20 cellular contexts compared by ENCODE assay signal in the genomic region with DNA sequence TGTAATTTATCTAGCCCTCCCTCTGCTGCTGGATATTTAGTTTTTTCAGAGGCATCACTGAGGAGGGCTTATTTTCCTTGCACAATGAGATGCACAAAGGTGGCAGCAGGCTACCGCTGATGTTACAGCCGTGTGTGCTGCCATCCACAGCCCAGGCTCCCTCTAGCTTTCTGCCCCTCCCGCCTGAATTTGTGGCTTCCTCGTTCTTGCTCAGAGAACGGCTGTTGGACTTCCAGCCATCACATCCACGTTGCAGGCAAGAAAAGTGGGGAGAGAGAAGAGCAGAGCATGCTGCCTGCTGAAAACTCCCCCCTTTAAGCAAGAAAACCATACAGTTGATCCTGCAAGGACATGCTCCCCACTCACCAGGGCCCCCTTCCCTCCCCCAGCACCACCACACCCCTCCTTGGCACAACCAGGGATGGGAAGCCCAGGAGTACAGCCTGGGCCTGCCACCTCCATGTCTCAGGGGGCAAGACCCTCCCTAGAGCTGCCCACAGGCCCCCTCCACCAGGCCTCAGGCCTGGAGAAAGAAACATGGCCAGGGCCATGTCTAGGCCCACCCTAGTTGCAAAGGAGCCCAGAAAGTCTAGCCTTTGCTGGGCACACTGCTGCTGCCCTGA.
DNase-seq lines count a peak whose midpoint lies in the region; ATAC-seq, FAIRE-seq and TF ChIP-seq lines count a peak whose summit lies in the region.
"Had no signal": no experiment of that assay in that cellular context is flagged by ENCODE, and none has a peak within 500 bp of the region (broad histone marks: within the 10 kb centered on the region; RNA-seq: fewer than 3 reads in every experiment).

No MANE protein-coding gene starts in this region.

- no peak for ATAC-seq in right cardiac atrium
- no peak for ATAC-seq in HG02610 (IDR thresholded peaks at IDR 0.05; ENCODE audit: unreplicated experiment)
- no peak for ATAC-seq in GM19351 (IDR thresholded peaks at IDR 0.05; ENCODE audit: unreplicated experiment)
- ATAC-seq: left colon had no signal

- no peaks in the 10 kb centered on the region for H3K4me1 ChIP-seq in right cardiac atrium (ENCODE audit: control insufficient read depth, insufficient read depth, low read length)
- H3K4me1 ChIP-seq in left ventricle myocardium inferior = peaks cover 12% of the 10 kb centered on the region
- peaks cover 24% of the 10 kb centered on the region for H3K4me1 ChIP-seq in keratinocyte (ENCODE audit: control insufficient read depth, extremely low read depth, insufficient read depth, low read length)
- H3K4me1 ChIP-seq: breast epithelium, prostate gland had no signal

- no peak overlapping the region for H3K4me2 ChIP-seq in keratinocyte (ENCODE audit: control insufficient read depth, extremely low read depth, insufficient read depth, low read depth, low read length)

- no peak overlapping the region for H2AFZ ChIP-seq in keratinocyte (ENCODE audit: control insufficient read depth, low read length)

- H3K4me3 ChIP-seq in right cardiac atrium (ENCODE audit: low read length) (no peak overlapping the region), left ventricle myocardium inferior (no peak overlapping the region), keratinocyte (ENCODE audit: control insufficient read depth in 2 of 3, extremely low read depth in 1 of 3, insufficient read depth in 2 of 3, low read depth in 1 of 3, low read length in 3 of 3) (no peak overlapping the region)
- H3K4me3 ChIP-seq: breast epithelium, esophagus squamous epithelium, prostate gland, vagina had no signal

- H3K9me1 ChIP-seq in keratinocyte (ENCODE audit: control insufficient read depth, extremely low read depth, insufficient read depth, low read length) = no peaks in the 10 kb centered on the region

- FAIRE-seq in keratinocyte (lab: Jason Lieb, UNC) = peak; percentile 13

- H3K9ac ChIP-seq in keratinocyte (ENCODE audit: control insufficient read depth, extremely low read depth, insufficient read depth, low read length) = no peak overlapping the region

- CTCF ChIA-PET in MCF 10A (lab: Yijun Ruan, JAX) = no interaction called here

- H3K36me3 Mint-ChIP-seq in MCF 10A (ENCODE audit: insufficient read depth, unreplicated experiment) = no peaks in the 10 kb centered on the region
- H3K36me3 Mint-ChIP-seq: activated naive CD4-positive, alpha-beta T cell treated with anti-CD3 and anti-CD28 coated beads, Interleukin-2, amount 50 U/mL, for 24 hours had no signal

- H4K20me1 ChIP-seq in keratinocyte (ENCODE audit: control insufficient read depth, extremely low read depth, insufficient read depth, low read length) = no peaks in the 10 kb centered on the region

- no peaks in the 10 kb centered on the region for H3K9me3 ChIP-seq in right cardiac atrium (ENCODE audit: control insufficient read depth, low read length)
- no peaks in the 10 kb centered on the region for H3K9me3 ChIP-seq in left ventricle myocardium inferior (replicated peaks)
- H3K9me3 ChIP-seq in keratinocyte (ENCODE audit: control insufficient read depth, low read depth, low read length) = no peaks in the 10 kb centered on the region
- H3K9me3 ChIP-seq: breast epithelium, esophagus squamous epithelium, prostate gland, vagina had no signal

- no peak overlapping the region for H3K4me3 Mint-ChIP-seq in MCF 10A (ENCODE audit: unreplicated experiment)
- H3K4me3 Mint-ChIP-seq: activated naive CD4-positive, alpha-beta T cell treated with anti-CD3 and anti-CD28 coated beads, Interleukin-2, amount 50 U/mL, for 24 hours had no signal

- H3K27ac Mint-ChIP-seq in MCF 10A (ENCODE audit: low read depth, unreplicated experiment) = no peak overlapping the region
- H3K27ac Mint-ChIP-seq: activated naive CD4-positive, alpha-beta T cell treated with anti-CD3 and anti-CD28 coated beads, Interleukin-2, amount 50 U/mL, for 24 hours had no signal

- H3K9me3 Mint-ChIP-seq in MCF 10A (ENCODE audit: unreplicated experiment) = no peaks in the 10 kb centered on the region
- H3K9me3 Mint-ChIP-seq: activated naive CD4-positive, alpha-beta T cell treated with anti-CD3 and anti-CD28 coated beads, Interleukin-2, amount 50 U/mL, for 24 hours had no signal

- intact Hi-C loops in right cardiac atrium (cut with DNase I) (no loop called here), left ventricle myocardium inferior (cut with micrococcal nuclease) (no loop called here), MCF 10A (cut with micrococcal nuclease) (no loop called here)

- no peaks in the 10 kb centered on the region for H3K79me2 ChIP-seq in keratinocyte (ENCODE audit: control insufficient read depth, insufficient read depth, low read length)

- no peaks in the 10 kb centered on the region for H3K27me3 ChIP-seq in right cardiac atrium (ENCODE audit: control insufficient read depth, insufficient read depth)
- no peaks in the 10 kb centered on the region for H3K27me3 ChIP-seq in left ventricle myocardium inferior (ENCODE audit: low read depth)
- H3K27me3 ChIP-seq in keratinocyte (ENCODE audit: control insufficient read depth, extremely low read depth, insufficient read depth, low read length) = no peaks in the 10 kb centered on the region
- H3K27me3 ChIP-seq: breast epithelium, vagina had no signal

- no peaks in the 10 kb centered on the region for H3K27me3 Mint-ChIP-seq in MCF 10A (ENCODE audit: insufficient read depth, unreplicated experiment)
- H3K27me3 Mint-ChIP-seq: activated naive CD4-positive, alpha-beta T cell treated with anti-CD3 and anti-CD28 coated beads, Interleukin-2, amount 50 U/mL, for 24 hours had no signal

- BruUV-seq in MCF 10A (replicated peaks; lab: Mats Ljungman, UMichigan) = no TSS peak

- H3K4me1 Mint-ChIP-seq in MCF 10A (ENCODE audit: insufficient read depth, unreplicated experiment) = peaks cover 28% of the 10 kb centered on the region
- H3K4me1 Mint-ChIP-seq: activated naive CD4-positive, alpha-beta T cell treated with anti-CD3 and anti-CD28 coated beads, Interleukin-2, amount 50 U/mL, for 24 hours had no signal

- no peaks in the 10 kb centered on the region for H3K36me3 ChIP-seq in left ventricle myocardium inferior
- no peaks in the 10 kb centered on the region for H3K36me3 ChIP-seq in keratinocyte (ENCODE audit: control insufficient read depth in 2 of 2, extremely low read depth in 1 of 2, insufficient read depth in 2 of 2, low read length in 2 of 2)
- H3K36me3 ChIP-seq: breast epithelium, esophagus squamous epithelium, prostate gland, vagina had no signal

- DNase-seq in right cardiac atrium (peak in 2 of 3 donors; percentile 26 to 49), left ventricle myocardium inferior (no peak), RPMI7951 (ENCODE audit: low read depth) (peak; percentile 76), keratinocyte (ENCODE audit: low read depth, low spot score) (no peak), NCI-H510A treated with DMSO at 0.1 percent for 48 hours (lab: John Stamatoyannopoulos, UW) (no peak), MCF 10A (ENCODE audit: unreplicated experiment) (no peak)
- DNase-seq: Calu3; esophagus squamous epithelium; GF-D8; hippocampal formation; left colon; NCI-H1417; NCI-H226; stimulated activated naive CD4-positive, alpha-beta T cell treated with Interleukin-2 at 50 U/mL for 16 hours had no signal

- 55% methylated on average over 6 of the region's 6 CpGs for WGBS in right cardiac atrium

- POLR2A ChIA-PET in MCF 10A (lab: Yijun Ruan, JAX) = no interaction called here

- dilution Hi-C loops in keratinocyte (cut with MboI; ENCODE audit: extremely low pct_ligation_motif_present, low sequenced_read_pairs) = no loop called here

- TF ChIP-seq CTCF in left ventricle myocardium inferior (IDR thresholded peaks at IDR 0.05; ENCODE audit: borderline replicate concordance) (no peak), keratinocyte (optimal IDR thresholded peaks at IDR 0.05 in 1 of 3, IDR thresholded peaks at IDR 0.05 in 1 of 3, conservative IDR thresholded peaks at IDR 0.05 in 1 of 3; ENCODE audit: extremely low read depth in 1 of 3, insufficient read depth in 2 of 3, low read length in 3 of 3) (peak in 1 of 3 experiments; percentile 38), MCF 10A (IDR thresholded peaks at IDR 0.05; ENCODE audit: unreplicated experiment) (no peak)

- H3K27ac ChIP-seq in right cardiac atrium (ENCODE audit: low read length) = no peak overlapping the region
- no peak overlapping the region for H3K27ac ChIP-seq in left ventricle myocardium inferior (replicated peaks)
- H3K27ac ChIP-seq in keratinocyte (ENCODE audit: control insufficient read depth, insufficient read depth, low read length) = no peak overlapping the region
- H3K27ac ChIP-seq: breast epithelium, esophagus squamous epithelium, prostate gland, vagina had no signal

Comparison
In these comparisons a context has a peak if more than half of its experiments do, and no peak if none do; other contexts are left out.
1. DNase-seq: peak in right cardiac atrium (2 of 3) and RPMI7951 (single experiment); none in left ventricle myocardium inferior (single experiment), keratinocyte (single experiment), NCI-H510A treated with DMSO at 0.1 percent for 48 hours (single experiment) and MCF 10A (single experiment).